Comparison of ENCODE assay signal across 15 cellular contexts in genomic region chr7:2350055-2350454, GRCh38. TPM values are rescaled to one million over a fixed set of nuclear protein-coding genes. Genes with fewer than 3 reads are reported as not detected.
DNase-seq lines count a peak whose midpoint lies in the region; ATAC-seq, FAIRE-seq and TF ChIP-seq lines count a peak whose summit lies in the region.
"Had no signal": no experiment of that assay in that cellular context is flagged by ENCODE, and none has a peak within 500 bp of the region (broad histone marks: within the 10 kb centered on the region; RNA-seq: fewer than 3 reads in every experiment).

No MANE protein-coding gene starts in this region.

- no peak for TF ChIP-seq CTCF in H9 (conservative IDR thresholded peaks at IDR 0.05)
- no peak for TF ChIP-seq CTCF in K562 (IDR thresholded peaks at IDR 0.05 in 2 of 3, conservative IDR thresholded peaks at IDR 0.05 in 1 of 3; ENCODE audit: insufficient read depth in 2 of 3, low read depth in 1 of 3, low read length in 3 of 3)
- no peak for TF ChIP-seq CTCF in neural crest cell (conservative IDR thresholded peaks at IDR 0.05)

- no peak for ATAC-seq in K562
- ATAC-seq in stimulated activated memory B cell treated with anti-CD40 and anti-IgM and Interleukin-4, amounts not matched to agents 10 μg/mL and 1 μg/mL and 100 μg/mL, for 72 hours: no peak
- ATAC-seq: A549, HepG2 had no signal

- no peak overlapping the region for H2BK12ac ChIP-seq in H9 (ENCODE audit: insufficient read length, low read depth, low read length)

- TF ChIP-seq EP300 in K562 (IDR thresholded peaks at IDR 0.05; ENCODE audit: low read length): no peak

- intact Hi-C loops in K562 (cut with micrococcal nuclease): loop anchor here (5.0 kb wide), 1 partner anchor 248 kb away; no protein-coding TSS in a partner anchor

- no peak overlapping the region for H4K8ac ChIP-seq in H9 (replicated peaks; ENCODE audit: insufficient read length, low read depth, low read length)

- CTCF ChIA-PET in K562 (lab: Yijun Ruan, JAX; ENCODE audit: low intra/inter-chr PET ratio): no interaction called here

- no peak overlapping the region for H3K56ac ChIP-seq in H9 (ENCODE audit: insufficient read length, low read depth, low read length)

- H3T11ph ChIP-seq in H9 (ENCODE audit: low read length): no peak overlapping the region

- H4K20me1 ChIP-seq in H9 (ENCODE audit: control insufficient read depth, insufficient read depth, insufficient read length): no peaks in the 10 kb centered on the region
- H4K20me1 ChIP-seq in K562 (replicated peaks; ENCODE audit: control insufficient read depth, insufficient read depth, low read length): no peaks in the 10 kb centered on the region

- no peak overlapping the region for H4K5ac ChIP-seq in H9 (ENCODE audit: insufficient read length, low read depth, low read length)

- no peak overlapping the region for H4K91ac ChIP-seq in H9 (ENCODE audit: insufficient read length, low read depth, low read length)

- H3K27ac ChIP-seq in H9 (ENCODE audit: insufficient read length, low read depth, low read length): no peak overlapping the region
- peak overlapping the region; percentile 54; the same call in 2 of the 3 replicates for H3K27ac ChIP-seq in K562 (ENCODE audit: extremely low read depth, low read depth, low read length)
- H3K27ac ChIP-seq: A549 had no signal

- H3K9me1 ChIP-seq in K562 (ENCODE audit: control insufficient read depth, insufficient read depth, low read length): no peaks in the 10 kb centered on the region

- no peak overlapping the region for H3K4me2 ChIP-seq in H9 (ENCODE audit: insufficient read depth, insufficient read length, low read length)
- no peak overlapping the region for H3K4me2 ChIP-seq in K562 (ENCODE audit: insufficient read depth, low read length)
- H3K4me2 ChIP-seq: A549 had no signal

- H3K4me3 Mint-ChIP-seq in H9 (no peak overlapping the region), neural crest cell (peak overlapping the region; percentile 24)
- H3K4me3 Mint-ChIP-seq in stimulated activated memory B cell treated with anti-CD40 and anti-IgM and Interleukin-4, amounts not matched to agents 10 μg/mL and 1 μg/mL and 100 μg/mL, for 72 hours: no peak overlapping the region
- H3K4me3 Mint-ChIP-seq: HFFc6 had no signal

- no peaks in the 10 kb centered on the region for H3K27me3 Mint-ChIP-seq in H9 (ENCODE audit: low read depth)
- no peaks in the 10 kb centered on the region for H3K27me3 Mint-ChIP-seq in neural crest cell (ENCODE audit: low read depth)
- H3K27me3 Mint-ChIP-seq in stimulated activated memory B cell treated with anti-CD40 and anti-IgM and Interleukin-4, amounts not matched to agents 10 μg/mL and 1 μg/mL and 100 μg/mL, for 72 hours: no peaks in the 10 kb centered on the region

- POLR2A ChIA-PET in K562 (lab: Yijun Ruan, JAX): no interaction called here

- H3K36me3 Mint-ChIP-seq in H9 (ENCODE audit: insufficient read depth in 1 of 3, low read depth in 3 of 3) (peaks cover 8 to 29% (median 21%) of the 10 kb centered on the region in 3 experiments; a peak in 6 of 7 replicates), neural crest cell (ENCODE audit: low read depth) (peaks cover 5% of the 10 kb centered on the region)
- no peaks in the 10 kb centered on the region for H3K36me3 Mint-ChIP-seq in stimulated activated memory B cell treated with anti-CD40 and anti-IgM and Interleukin-4, amounts not matched to agents 10 μg/mL and 1 μg/mL and 100 μg/mL, for 72 hours

- H3K27me3 ChIP-seq in H9 (ENCODE audit: insufficient read depth, low read length) (no peaks in the 10 kb centered on the region), K562 (ENCODE audit: control insufficient read depth in 2 of 2, insufficient read depth in 2 of 2, low read length in 2 of 2) (no peaks in the 10 kb centered on the region)
- H3K27me3 ChIP-seq: BE2C had no signal

- no peak overlapping the region for H3K23ac ChIP-seq in H9 (ENCODE audit: insufficient read length, low read depth, low read length)

- H3K4me1 Mint-ChIP-seq in H9 (0 out of 4 replicates have a peak, but pooled peaks cover 0 to 2% of the 10 kb centered on the region in 2 experiments), neural crest cell (peaks cover 12% of the 10 kb centered on the region)
- H3K4me1 Mint-ChIP-seq in stimulated activated memory B cell treated with anti-CD40 and anti-IgM and Interleukin-4, amounts not matched to agents 10 μg/mL and 1 μg/mL and 100 μg/mL, for 72 hours: peaks cover 17% of the 10 kb centered on the region

- H3K4me3 ChIP-seq in K562: no peak overlapping the region
- H3K4me3 ChIP-seq: A549 had no signal

- H3K9ac ChIP-seq in H9 (ENCODE audit: extremely low read depth, insufficient read length, low read length) (no peak overlapping the region), K562 (ENCODE audit: insufficient read depth in 1 of 2, low read depth in 2 of 2, low read length in 2 of 2) (peak overlapping the region; percentile 33 to 85; a peak in 3 of 4 replicates)

- H3K4me1 ChIP-seq in H9 (ENCODE audit: insufficient read depth, low read length): no peaks in the 10 kb centered on the region
- H3K4me1 ChIP-seq in K562 (replicated peaks in 1 of 2; ENCODE audit: control insufficient read depth in 2 of 2, insufficient read depth in 2 of 2, low read length in 2 of 2): peaks cover 11 to 30% of the 10 kb centered on the region in 2 experiments; a peak in 4 of 5 replicates

- H3K79me2 ChIP-seq in H9 (ENCODE audit: insufficient read depth, low read length): peaks cover 3% of the 10 kb centered on the region; the same call in 1 of the 2 replicates
- peaks cover 17% of the 10 kb centered on the region for H3K79me2 ChIP-seq in K562 (ENCODE audit: control insufficient read depth, insufficient read depth, low read length)

- no peak overlapping the region for H2BK120ac ChIP-seq in H9 (ENCODE audit: low read depth, low read length, poor library complexity, severe bottlenecking)

- WGBS in H9 (ENCODE audit: extremely low coverage, insufficient read length, low lambda C conversion rate): no CpG with 5 or more reads among the region's 9 CpGs
- WGBS in K562 (ENCODE audit: insufficient coverage, low coverage, missing lambda C conversion rate): 34% methylated on average over 9 of the region's 9 CpGs

- no peak overlapping the region for H3K14ac ChIP-seq in H9 (ENCODE audit: insufficient read depth, low read length)

- H3K18ac ChIP-seq in H9 (ENCODE audit: insufficient read length, low read depth, low read length): no peak overlapping the region

- no peak overlapping the region for H3K4ac ChIP-seq in H9 (ENCODE audit: low read depth, low read length)

- H3K27ac Mint-ChIP-seq in H9 (peak overlapping the region in 2 of 3 experiments; percentile 40 to 86; a peak in 2 of 7 replicates), neural crest cell (ENCODE audit: unreplicated experiment) (no peak overlapping the region)
- H3K27ac Mint-ChIP-seq in stimulated activated memory B cell treated with anti-CD40 and anti-IgM and Interleukin-4, amounts not matched to agents 10 μg/mL and 1 μg/mL and 100 μg/mL, for 72 hours: peak overlapping the region; percentile 30
- H3K27ac Mint-ChIP-seq: HFFc6 had no signal

- H3K9me3 ChIP-seq in H9 (ENCODE audit: control insufficient read depth, low read depth, low read length): no peaks in the 10 kb centered on the region
- no peaks in the 10 kb centered on the region for H3K9me3 ChIP-seq in K562 (replicated peaks; ENCODE audit: control insufficient read depth, insufficient read depth, low read depth, low read length)
- H3K9me3 ChIP-seq: A549, BE2C had no signal

- H3K79me1 ChIP-seq in H9 (ENCODE audit: insufficient read depth, low read depth, low read length, poor library complexity, severe bottlenecking): no peaks in the 10 kb centered on the region

- H2BK15ac ChIP-seq in H9 (ENCODE audit: low read depth, low read length): no peak overlapping the region

- DNase-seq in H9: no peak
- DNase-seq in K562 (ENCODE audit: extremely low read depth in 1 of 4, low spot score in 3 of 4): peak in 2 of 4 experiments; percentile 49 to 57
- DNase-seq in neural crest cell (ENCODE audit: low read depth, low spot score): no peak
- no peak for DNase-seq in DMS79 (lab: John Stamatoyannopoulos, UW)
- DNase-seq in NCI-H526 (lab: John Stamatoyannopoulos, UW): no peak
- no peak for DNase-seq in NCI-H2107 treated with DMSO at 0.1 percent for 48 hours (lab: John Stamatoyannopoulos, UW; ENCODE audit: unreplicated experiment)
- DNase-seq: BE2C, DMS53, HCEC 1CT, HFFc6 had no signal

- no peak overlapping the region for H2AFZ ChIP-seq in H9 (ENCODE audit: low read length)
- H2AFZ ChIP-seq in K562 (ENCODE audit: low read depth, low read length): peak overlapping the region; percentile 87

- TF ChIP-seq RAD21 in K562 (CRISPR knock-in tag; conservative IDR thresholded peaks at IDR 0.05 in 1 of 2, IDR thresholded peaks at IDR 0.05 in 1 of 2): no peak

- no peak overlapping the region for H2AK5ac ChIP-seq in H9 (ENCODE audit: insufficient read length, low read length)

- in situ Hi-C loops in K562 (cut with MboI): no loop called here

- H2BK5ac ChIP-seq in H9 (ENCODE audit: insufficient read length, low read length): no peak overlapping the region

- no peaks in the 10 kb centered on the region for H3K23me2 ChIP-seq in H9 (ENCODE audit: insufficient read length, low read depth, low read length, poor library complexity, severe bottlenecking)

- no peak for TF ChIP-seq POLR2A in K562 (conservative IDR thresholded peaks at IDR 0.05)

- H3K9me3 Mint-ChIP-seq in H9 (no peaks in the 10 kb centered on the region; a peak in 1 of 5 replicates), neural crest cell (no peaks in the 10 kb centered on the region)
- H3K9me3 Mint-ChIP-seq in stimulated activated memory B cell treated with anti-CD40 and anti-IgM and Interleukin-4, amounts not matched to agents 10 μg/mL and 1 μg/mL and 100 μg/mL, for 72 hours: no peaks in the 10 kb centered on the region
- H3K9me3 Mint-ChIP-seq: HFFc6 had no signal

- H2BK20ac ChIP-seq in H9 (ENCODE audit: low read depth, low read length, poor library complexity, severe bottlenecking): no peak overlapping the region

- FAIRE-seq in K562 (lab: Jason Lieb, UNC): peak; percentile 15
- FAIRE-seq: A549, H1, HepG2, HTR-8/SVneo had no signal

- BruUV-seq in K562 (replicated peaks; lab: Mats Ljungman, UMichigan): no TSS peak

- no peaks in the 10 kb centered on the region for H3K36me3 ChIP-seq in K562 (ENCODE audit: control insufficient read depth, insufficient read depth, low read length)

RNA-seq across cellular contexts. Expression of gene EIF3B, which starts 4.6 kb away (rescaled TPM):
- 337 and 343 TPM in 2 replicates for total RNA-seq in H9 (2021)
- 583 and 880 TPM in 2 replicates for total RNA-seq in K562 (2011; cell fraction: chromatin; rRNA removed; ENCODE audit: low replicate concordance)
- total RNA-seq in K562 (2011; cell fraction: nucleolus; rRNA removed): 353 and 358 TPM in 2 replicates
- total RNA-seq in K562 (2011; cell fraction: nucleoplasm; rRNA removed): 465 and 579 TPM in 2 replicates
- 334 and 358 TPM in 2 replicates for total RNA-seq in K562 (2014; rRNA removed)
- 357 and 410 TPM in 2 replicates for total RNA-seq in K562 (2014; rRNA removed; fragmentation: Illumina TruSeq; extraction: Trizol)
- 407 and 420 TPM in 2 replicates for total RNA-seq in K562 (2015; rRNA removed; fragmentation: Illumina TruSeq; extraction: Trizol)
- total RNA-seq in K562 (2021): 387 and 416 TPM in 2 replicates
- 216 and 279 TPM in 2 replicates for polyA plus RNA-seq in K562 (2011; rRNA removed)
- polyA plus RNA-seq in K562 (2011; cell fraction: cytosol; rRNA removed): 139 and 199 TPM in 2 replicates
- polyA plus RNA-seq in K562 (2011; cell fraction: nucleus; rRNA removed): 409 and 424 TPM in 2 replicates
- polyA plus RNA-seq in K562 (2012): 202 and 329 TPM in 2 replicates
- polyA plus RNA-seq in K562 (2014; fragmentation: Illumina TruSeq; extraction: Trizol): 494 and 496 TPM in 2 replicates
- polyA plus RNA-seq in K562 (2014; fragmentation: Nextera tagmentation; extraction: Ambion mirVana): 10 to 100 TPM; 25.9 to 57.6 TPM
- 263 and 278 TPM in 2 replicates for polyA plus RNA-seq in K562 (2014; rRNA removed)
- polyA minus RNA-seq in K562 (2011; rRNA and poly(A)+ RNA removed): 295 and 299 TPM in 2 replicates
- polyA minus RNA-seq in K562 (2011; cell fraction: cytosol; rRNA and poly(A)+ RNA removed): 126 and 190 TPM in 2 replicates
- polyA minus RNA-seq in K562 (2011; cell fraction: nucleus; rRNA and poly(A)+ RNA removed): 97.9 and 165 TPM in 2 replicates
- total RNA-seq in neural crest cell: 218 and 224 TPM in 2 replicates

RNA-seq across cellular contexts. Expression of gene SNX8, which starts 35.8 kb away (rescaled TPM):
- total RNA-seq in H9 (2021): 40.6 and 45.6 TPM in 2 replicates
- 26.7 and 72.5 TPM in 2 replicates for total RNA-seq in K562 (2011; cell fraction: chromatin; rRNA removed; ENCODE audit: low replicate concordance)
- total RNA-seq in K562 (2011; cell fraction: nucleolus; rRNA removed): 24.0 and 30.0 TPM in 2 replicates
- 21.8 and 23.5 TPM in 2 replicates for total RNA-seq in K562 (2011; cell fraction: nucleoplasm; rRNA removed)
- total RNA-seq in K562 (2014; rRNA removed): 5.5 and 9.1 TPM in 2 replicates
- 8.7 and 12.5 TPM in 2 replicates for total RNA-seq in K562 (2014; rRNA removed; fragmentation: Illumina TruSeq; extraction: Trizol)
- total RNA-seq in K562 (2015; rRNA removed; fragmentation: Illumina TruSeq; extraction: Trizol): 15.9 and 16.9 TPM in 2 replicates
- total RNA-seq in K562 (2021): 50.4 and 51.6 TPM in 2 replicates
- polyA plus RNA-seq in K562 (2011; rRNA removed): 45.7 and 47.0 TPM in 2 replicates
- 23.9 and 55.1 TPM in 2 replicates for polyA plus RNA-seq in K562 (2011; cell fraction: cytosol; rRNA removed)
- polyA plus RNA-seq in K562 (2011; cell fraction: nucleus; rRNA removed): 30.5 and 42.3 TPM in 2 replicates
- polyA plus RNA-seq in K562 (2012): 35.9 and 57.5 TPM in 2 replicates
- polyA plus RNA-seq in K562 (2014; fragmentation: Illumina TruSeq; extraction: Trizol): 33.3 and 35.4 TPM in 2 replicates
- 1 to 10 TPM; 2.7 to 7.7 TPM for polyA plus RNA-seq in K562 (2014; fragmentation: Nextera tagmentation; extraction: Ambion mirVana)
- 17.2 and 32.5 TPM in 2 replicates for polyA plus RNA-seq in K562 (2014; rRNA removed)
- polyA minus RNA-seq in K562 (2011; rRNA and poly(A)+ RNA removed): 25.4 and 40.0 TPM in 2 replicates
- 16.8 and 32.4 TPM in 2 replicates for polyA minus RNA-seq in K562 (2011; cell fraction: cytosol; rRNA and poly(A)+ RNA removed)
- polyA minus RNA-seq in K562 (2011; cell fraction: nucleus; rRNA and poly(A)+ RNA removed): 11.8 and 17.4 TPM in 2 replicates
- total RNA-seq in neural crest cell: 30.4 and 31.8 TPM in 2 replicates

RNA-seq across cellular contexts. Expression of gene CHST12, which starts 53.4 kb away (rescaled TPM):
- total RNA-seq in H9 (2021) (18.4 and 19.3 TPM in 2 replicates), K562 (2014; rRNA removed) (8.2 and 8.9 TPM in 2 replicates), K562 (2014; rRNA removed; fragmentation: Illumina TruSeq; extraction: Trizol) (0.84 and 1.1 TPM in 2 replicates), K562 (2015; rRNA removed; fragmentation: Illumina TruSeq; extraction: Trizol) (4.0 and 4.2 TPM in 2 replicates), K562 (2021) (17.3 and 19.8 TPM in 2 replicates), neural crest cell (13.5 and 15.0 TPM in 2 replicates)
- 5.2 and 11.8 TPM in 2 replicates for total RNA-seq in K562 (2011; cell fraction: chromatin; rRNA removed; ENCODE audit: low replicate concordance)
- 6.2 and 7.2 TPM in 2 replicates for total RNA-seq in K562 (2011; cell fraction: nucleolus; rRNA removed)
- 5.4 and 5.7 TPM in 2 replicates for total RNA-seq in K562 (2011; cell fraction: nucleoplasm; rRNA removed)
- polyA plus RNA-seq in K562 (2011; rRNA removed) (3.6 and 6.8 TPM in 2 replicates), K562 (2014; fragmentation: Illumina TruSeq; extraction: Trizol) (2.1 and 5.7 TPM in 2 replicates), K562 (2014; fragmentation: Nextera tagmentation; extraction: Ambion mirVana) (under 1 TPM; 0.18 to 0.24 TPM), K562 (2014; rRNA removed) (10.3 and 10.6 TPM in 2 replicates)
- 10.4 and 21.4 TPM in 2 replicates for polyA plus RNA-seq in K562 (2011; cell fraction: cytosol; rRNA removed)
- polyA plus RNA-seq in K562 (2011; cell fraction: nucleus; rRNA removed): 5.1 and 6.2 TPM in 2 replicates
- 10.2 and 24.4 TPM in 2 replicates for polyA plus RNA-seq in K562 (2012)
- 1.3 and 1.8 TPM in 2 replicates for polyA minus RNA-seq in K562 (2011; rRNA and poly(A)+ RNA removed)
- 6.8 and 9.4 TPM in 2 replicates for polyA minus RNA-seq in K562 (2011; cell fraction: cytosol; rRNA and poly(A)+ RNA removed)
- 1.6 and 2.2 TPM in 2 replicates for polyA minus RNA-seq in K562 (2011; cell fraction: nucleus; rRNA and poly(A)+ RNA removed)
